21 cellular contexts compared by ENCODE assay signal in the genomic region with DNA sequence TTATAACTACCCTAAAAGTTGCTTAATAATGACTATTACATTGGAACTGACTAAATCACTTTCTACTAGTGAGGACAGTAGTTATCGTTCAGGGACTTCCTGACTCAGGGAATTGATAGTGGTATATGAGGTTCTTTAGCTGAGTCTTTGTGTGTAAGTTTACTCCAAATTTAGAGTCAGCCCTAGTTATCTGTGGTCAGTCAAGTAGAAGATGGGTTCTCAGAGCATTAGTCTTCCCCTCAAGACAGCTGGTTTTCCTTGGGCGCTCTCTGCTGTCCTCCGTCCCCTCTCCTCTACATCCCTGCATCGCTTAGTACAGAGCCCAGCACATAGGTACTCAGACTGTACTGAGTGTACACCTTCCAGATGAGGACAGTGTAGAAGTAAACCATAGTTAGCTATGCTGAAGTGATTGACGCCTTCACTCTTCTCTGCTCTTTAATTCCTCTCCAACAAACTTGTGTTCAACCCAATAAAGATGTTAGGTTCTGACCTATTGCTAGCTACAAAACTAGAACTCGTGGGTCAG.
DNase-seq lines count a peak whose midpoint lies in the region; ATAC-seq, FAIRE-seq and TF ChIP-seq lines count a peak whose summit lies in the region.
"Had no signal": no experiment of that assay in that cellular context is flagged by ENCODE, and none has a peak within 500 bp of the region (broad histone marks: within the 10 kb centered on the region; RNA-seq: fewer than 3 reads in every experiment).

No MANE protein-coding gene starts in this region.

- H3K79me2 ChIP-seq in osteoblast (ENCODE audit: insufficient read depth, low read length), result peaks cover 11% of the 10 kb centered on the region

- no peaks in the 10 kb centered on the region for H4K20me1 ChIP-seq in osteoblast (ENCODE audit: insufficient read depth, low read length)

- H2AFZ ChIP-seq in osteoblast (ENCODE audit: low read length), result no peak overlapping the region
- H2AFZ ChIP-seq: PC-9 had no signal

- H3K4me3 Mint-ChIP-seq in T-helper 17 cell, result no peak overlapping the region
- H3K4me3 Mint-ChIP-seq: HFFc6 had no signal

- no peaks in the 10 kb centered on the region for H3K36me3 Mint-ChIP-seq in T-helper 17 cell (ENCODE audit: low read depth)

- peaks cover 22% of the 10 kb centered on the region for H3K4me1 ChIP-seq in osteoblast (ENCODE audit: insufficient read depth, low read length)
- H3K4me1 ChIP-seq: SJCRH30 had no signal

- ATAC-seq in T-helper 17 cell (no peak), left ventricle myocardium superior (peak; percentile 39), GM21619 (IDR thresholded peaks at IDR 0.05; ENCODE audit: unreplicated experiment) (no peak)

- DNase-seq in D721Med (ENCODE audit: insufficient read length, low spot score), result no peak
- DNase-seq in T-helper 17 cell, result no peak
- DNase-seq in left ventricle myocardium superior, result no peak
- DNase-seq in osteoblast (ENCODE audit: insufficient read length, low spot score, missing footprints), result peak; percentile 0
- DNase-seq in NCI-H146 (lab: John Stamatoyannopoulos, UW), result no peak
- DNase-seq in retina, result no peak
- no peak for DNase-seq in SHP77 treated with DMSO at 0.1 percent for 48 hours (lab: John Stamatoyannopoulos, UW)
- DNase-seq: EL, GF-D8, H7, HFFc6, Kasumi-1, MG63, NCI-H1048, NCI-H1417 treated with DMSO at 0.1 percent for 48 hours, NCI-H187 treated with DMSO at 0.1 percent for 48 hours, NCI-H2107, PC-9 had no signal

- no peak overlapping the region for H3K4me3 ChIP-seq in osteoblast (ENCODE audit: insufficient read depth, low read length)
- H3K4me3 ChIP-seq: MG63, PC-9 had no signal

- H3K27ac ChIP-seq in osteoblast (ENCODE audit: low read depth, low read length), result no peak overlapping the region
- H3K27ac ChIP-seq: PC-9, RWPE1, SJCRH30 had no signal

- no peak for TF ChIP-seq CTCF in D721Med (IDR thresholded peaks at IDR 0.05; ENCODE audit: insufficient read depth, missing control alignments)
- no peak for TF ChIP-seq CTCF in osteoblast (IDR thresholded peaks at IDR 0.05; ENCODE audit: extremely low read depth, low read depth, low read length)

- no peaks in the 10 kb centered on the region for H3K27me3 ChIP-seq in osteoblast (ENCODE audit: insufficient read depth, low read length)
- H3K27me3 ChIP-seq: MG63, SJCRH30 had no signal

- intact Hi-C loops in left ventricle myocardium superior (cut with micrococcal nuclease), result no loop called here

- H3K4me2 ChIP-seq in osteoblast (ENCODE audit: insufficient read depth, low read length), result no peak overlapping the region
- H3K4me2 ChIP-seq: PC-9 had no signal

- H3K4me1 Mint-ChIP-seq in T-helper 17 cell, result no peaks in the 10 kb centered on the region

- FAIRE-seq in D721Med (lab: Jason Lieb, UNC), result peak; percentile 51

- peaks cover 38% of the 10 kb centered on the region for H3K27me3 Mint-ChIP-seq in T-helper 17 cell

- H3K27ac Mint-ChIP-seq in T-helper 17 cell, result peak overlapping the region; percentile 74
- H3K27ac Mint-ChIP-seq: HFFc6 had no signal

- no peaks in the 10 kb centered on the region for H3K36me3 ChIP-seq in osteoblast (ENCODE audit: insufficient read depth, low read length)
- H3K36me3 ChIP-seq: MG63, SJCRH30 had no signal

- H3K9me3 ChIP-seq in T-helper 17 cell (ENCODE audit: control insufficient read depth, low read length, poor library complexity, severe bottlenecking), result no peaks in the 10 kb centered on the region
- H3K9me3 ChIP-seq in osteoblast (ENCODE audit: low read depth, low read length), result no peaks in the 10 kb centered on the region
- H3K9me3 ChIP-seq: MG63, SJCRH30 had no signal
